Comparison of ENCODE assay signal across 14 cellular contexts in genomic region chr3:134356411-134357040, GRCh38. TPM values are rescaled to one million over a fixed set of nuclear protein-coding genes. Genes with fewer than 3 reads are reported as not detected.
DNase-seq lines count a peak whose midpoint lies in the region; ATAC-seq and TF ChIP-seq lines count a peak whose summit lies in the region.
"Had no signal": no experiment of that assay in that cellular context is flagged by ENCODE, and none has a peak within 500 bp of the region (broad histone marks: within the 10 kb centered on the region; RNA-seq: fewer than 3 reads in every experiment).

No MANE protein-coding gene starts in this region.

- H3K27ac ChIP-seq in AG04450 (ENCODE audit: low read depth, low read length): peak overlapping the region; percentile 98
- H3K27ac ChIP-seq in hepatocyte: peak overlapping the region; percentile 80
- peak overlapping the region; percentile 98 to 100 (median 100) for H3K27ac ChIP-seq in sigmoid colon
- H3K27ac ChIP-seq: BLaER1 treated with 17β-estradiol and CSF1 and Interleukin-3, amounts not matched to agents 10 nM and 100 nM had no signal

- no peaks in the 10 kb centered on the region for H3K9me3 Mint-ChIP-seq in WTC11
- H3K9me3 Mint-ChIP-seq: activated naive CD4-positive, alpha-beta T cell treated with anti-CD3 and anti-CD28 coated beads, Interleukin-2, amount 50 U/mL, for 72 hours; stimulated activated naive B cell treated with anti-CD40 and anti-IgM and Interleukin-4, amounts not matched to agents 10 μg/mL and 1 μg/mL and 100 μg/mL, for 72 hours; T-helper 1 cell treated with Interleukin-12 subunit alpha and Interleukin-12 subunit beta and Interleukin-4 antibody, amounts not matched to agents 30 μg/mL and 1 μg/mL, for 36 hours had no signal

- POLR2A ChIA-PET in AG04450 (lab: Yijun Ruan, JAX): interaction anchor here (0.9 to 6.3 kb wide), 8 partner anchors 9 to 130 kb away, joined by 3 to 53 read pairs (median 5); partner anchors contain the start of genes AMOTL2, ANAPC13 and CEP63
- POLR2A ChIA-PET in WTC11 (lab: Charles Lee): interaction anchor here (0.9 to 1.7 kb wide), 3 partner anchors 11 to 43 kb away, joined by 3 to 4 read pairs (median 3); no protein-coding TSS in a partner anchor

- H3K4me1 ChIP-seq in hepatocyte (ENCODE audit: insufficient read depth) (peaks cover 67% of the 10 kb centered on the region), sigmoid colon (peaks cover 0 to 99% (median 91%) of the 10 kb centered on the region in 4 donors)

- H3K36me3 ChIP-seq in hepatocyte (replicated peaks; ENCODE audit: insufficient read depth, low read depth) (peaks cover 6% of the 10 kb centered on the region), sigmoid colon (peaks cover 17 to 77% (median 48%) of the 10 kb centered on the region in 4 donors)
- H3K36me3 ChIP-seq: BLaER1 treated with 17β-estradiol and CSF1 and Interleukin-3, amounts not matched to agents 10 nM and 100 nM had no signal

- peaks cover 67% of the 10 kb centered on the region for H3K36me3 Mint-ChIP-seq in WTC11
- H3K36me3 Mint-ChIP-seq: activated naive CD4-positive, alpha-beta T cell treated with anti-CD3 and anti-CD28 coated beads, Interleukin-2, amount 50 U/mL, for 72 hours; stimulated activated naive B cell treated with anti-CD40 and anti-IgM and Interleukin-4, amounts not matched to agents 10 μg/mL and 1 μg/mL and 100 μg/mL, for 72 hours had no signal

- no peaks in the 10 kb centered on the region; the same call in 1 of the 2 replicates for H3K9me3 ChIP-seq in AG04450 (ENCODE audit: control insufficient read depth, insufficient read depth, low read length)
- H3K9me3 ChIP-seq in hepatocyte (ENCODE audit: low read depth): no peaks in the 10 kb centered on the region
- H3K9me3 ChIP-seq in sigmoid colon: no peaks in the 10 kb centered on the region
- H3K9me3 ChIP-seq: BLaER1 treated with 17β-estradiol and CSF1 and Interleukin-3, amounts not matched to agents 10 nM and 100 nM had no signal

- 0 out of 2 replicates have a peak overlapping the region, but pooled peaks have one; percentile 19 for H3K27ac Mint-ChIP-seq in WTC11
- H3K27ac Mint-ChIP-seq: stimulated activated naive B cell treated with anti-CD40 and anti-IgM and Interleukin-4, amounts not matched to agents 10 μg/mL and 1 μg/mL and 100 μg/mL, for 72 hours; T-helper 1 cell treated with Interleukin-12 subunit alpha and Interleukin-12 subunit beta and Interleukin-4 antibody, amounts not matched to agents 30 μg/mL and 1 μg/mL, for 36 hours had no signal

- in situ Hi-C loops in G401 (cut with HindIII; ENCODE audit: low sequenced_read_pairs): no loop called here

- peaks cover 19% of the 10 kb centered on the region for H3K79me2 ChIP-seq in hepatocyte

- no peak for TF ChIP-seq POLR2A in sigmoid colon (IDR thresholded peaks at IDR 0.05)

- 98% methylated on average over 9 of the region's 9 CpGs for WGBS in hepatocyte (ENCODE audit: low lambda C conversion rate, missing lambda C conversion rate)
- WGBS in sigmoid colon, 2 donors: 91 to 94% methylated on average over 9 of the region's 9 CpGs

- no peak for TF ChIP-seq CTCF in AG04450 (IDR thresholded peaks at IDR 0.05; ENCODE audit: low read depth, low read length)
- no peak for TF ChIP-seq CTCF in WTC11 (IDR thresholded peaks at IDR 0.05)
- TF ChIP-seq CTCF in hepatocyte (IDR thresholded peaks at IDR 0.05; ENCODE audit: poor library complexity): no peak
- no peak for TF ChIP-seq CTCF in sigmoid colon (IDR thresholded peaks at IDR 0.05)

- CTCF ChIA-PET in AG04450 (lab: Charles Lee): interaction anchor here (1.1 to 6.9 kb wide), 6 partner anchors 16 to 145 kb away, joined by 3 to 55 read pairs (median 6); no protein-coding TSS in a partner anchor
- CTCF ChIA-PET in WTC11 (lab: Charles Lee): interaction anchor here (0.6 kb wide), 1 partner anchor 145 kb away, joined by 3 read pairs; no protein-coding TSS in a partner anchor

- DNase-seq in AG04450 (ENCODE audit: low read depth, low spot score): no peak
- DNase-seq in WTC11 (ENCODE audit: low spot score): peak; percentile 5
- no peak for DNase-seq in hepatocyte (ENCODE audit: low spot score)
- DNase-seq in sigmoid colon: peak; percentile 53
- DNase-seq in NCI-H2029 treated with DMSO at 0.1 percent for 48 hours (lab: John Stamatoyannopoulos, UW): no peak
- no peak for DNase-seq in G401 (ENCODE audit: low spot score)
- no peak for DNase-seq in SHP77 (lab: John Stamatoyannopoulos, UW)
- DNase-seq in activated CD8-positive, alpha-beta memory T cell treated with anti-CD3 and anti-CD28 coated beads for 24 hours: no peak
- DNase-seq: effector CD4-positive, alpha-beta T cell; NCI-H146; stimulated activated naive B cell treated with anti-CD40 and anti-IgM and Interleukin-4, amounts not matched to agents 10 μg/mL and 1 μg/mL and 100 μg/mL, for 72 hours had no signal

- H4K20me1 ChIP-seq in hepatocyte (ENCODE audit: insufficient read depth, poor library complexity, severe bottlenecking): no peaks in the 10 kb centered on the region

- H3K4me2 ChIP-seq in hepatocyte: no peak overlapping the region

- intact Hi-C loops in sigmoid colon (cut with DNase I): no loop called here

- H3K27me3 Mint-ChIP-seq in WTC11 (ENCODE audit: low read depth): no peaks in the 10 kb centered on the region

- TF ChIP-seq EP300 in sigmoid colon (IDR thresholded peaks at IDR 0.05): no peak

- H3K9me2 ChIP-seq in hepatocyte (replicated peaks; ENCODE audit: insufficient read depth): no peaks in the 10 kb centered on the region

- ATAC-seq in WTC11: no peak
- ATAC-seq: activated naive CD4-positive, alpha-beta T cell treated with anti-CD3 and anti-CD28 coated beads, Interleukin-2, amount 50 U/mL, for 72 hours; stimulated activated naive B cell treated with anti-CD40 and anti-IgM and Interleukin-4, amounts not matched to agents 10 μg/mL and 1 μg/mL and 100 μg/mL, for 72 hours had no signal

- H3K4me3 ChIP-seq in AG04450 (ENCODE audit: low read depth, low read length) (no peak overlapping the region), hepatocyte (no peak overlapping the region), sigmoid colon (no peak overlapping the region)
- H3K4me3 ChIP-seq: BLaER1 treated with 17β-estradiol and CSF1 and Interleukin-3, amounts not matched to agents 10 nM and 100 nM had no signal

- no peak overlapping the region for H3K4me3 Mint-ChIP-seq in WTC11
- H3K4me3 Mint-ChIP-seq: stimulated activated naive B cell treated with anti-CD40 and anti-IgM and Interleukin-4, amounts not matched to agents 10 μg/mL and 1 μg/mL and 100 μg/mL, for 72 hours; T-helper 1 cell treated with Interleukin-12 subunit alpha and Interleukin-12 subunit beta and Interleukin-4 antibody, amounts not matched to agents 30 μg/mL and 1 μg/mL, for 36 hours had no signal

- H3K4me1 Mint-ChIP-seq in WTC11: peaks cover 33% of the 10 kb centered on the region
- H3K4me1 Mint-ChIP-seq: stimulated activated naive B cell treated with anti-CD40 and anti-IgM and Interleukin-4, amounts not matched to agents 10 μg/mL and 1 μg/mL and 100 μg/mL, for 72 hours had no signal

- H2AFZ ChIP-seq in hepatocyte: no peak overlapping the region

- no peaks in the 10 kb centered on the region for H3K27me3 ChIP-seq in AG04450 (ENCODE audit: control insufficient read depth, insufficient read depth, low read length)
- no peaks in the 10 kb centered on the region for H3K27me3 ChIP-seq in hepatocyte
- no peaks in the 10 kb centered on the region for H3K27me3 ChIP-seq in sigmoid colon
- H3K27me3 ChIP-seq: BLaER1 treated with 17β-estradiol and CSF1 and Interleukin-3, amounts not matched to agents 10 nM and 100 nM had no signal

TF ChIP-seq in WTC11, 78 proteins besides CTCF, POLR2A, EP300 and RAD21 (continues in another document):
- TF ChIP-seq GRHL2 (CRISPR knock-in tag; IDR thresholded peaks at IDR 0.05; ENCODE audit: insufficient replicate concordance, severe bottlenecking) (no peak), ZNF512 (CRISPR knock-in tag; IDR thresholded peaks at IDR 0.05; ENCODE audit: borderline replicate concordance) (no peak), MXD4 (CRISPR knock-in tag; IDR thresholded peaks at IDR 0.05; ENCODE audit: borderline replicate concordance) (no peak), ZNF281 (CRISPR knock-in tag; IDR thresholded peaks at IDR 0.05) (no peak)

RNA-seq across cellular contexts. Expression of gene AMOTL2, which starts 17.7 kb away (rescaled TPM):
- polyA plus RNA-seq in AG04450 (2011; rRNA removed) (74.5 and 78.9 TPM in 2 replicates), hepatocyte (63.9 and 74.2 TPM in 2 replicates), sigmoid colon (10 to 100 TPM in 1 of 3 donors, 1 to 10 TPM in 2; 1.6 to 13.8 (median 9.9) TPM)
- polyA minus RNA-seq in AG04450 (2011; rRNA and poly(A)+ RNA removed): 111 and 136 TPM in 2 replicates
- total RNA-seq in WTC11 (2021) (76.9 to 85.4 TPM (median 79.9 TPM) in 3 replicates), hepatocyte (71.4 and 81.6 TPM in 2 replicates), sigmoid colon (100 to 1,000 TPM in 1 of 4 donors, 10 to 100 TPM in 3; 43.5 to 112 (median 47.6) TPM)
- 177 and 190 TPM in 2 replicates for total RNA-seq in G401 (2014; rRNA removed; shearing (Covaris generic))

Comparison
In these comparisons a context has a peak if more than half of its experiments do, and no peak if none do; other contexts are left out.
1. DNase-seq: peak in WTC11 (single experiment) and sigmoid colon (single experiment); none in AG04450 (single experiment), hepatocyte (single experiment), NCI-H2029 treated with DMSO at 0.1 percent for 48 hours (single experiment), G401 (single experiment), SHP77 (0 of 2) and activated CD8-positive, alpha-beta memory T cell treated with anti-CD3 and anti-CD28 coated beads for 24 hours (single experiment).
2. Peak in every context shown above with its lines, with median percentiles within 50 percentile points of each other: H3K27ac ChIP-seq.